Comparison of ENCODE assay signal across 9 cellular contexts in the genomic region with DNA sequence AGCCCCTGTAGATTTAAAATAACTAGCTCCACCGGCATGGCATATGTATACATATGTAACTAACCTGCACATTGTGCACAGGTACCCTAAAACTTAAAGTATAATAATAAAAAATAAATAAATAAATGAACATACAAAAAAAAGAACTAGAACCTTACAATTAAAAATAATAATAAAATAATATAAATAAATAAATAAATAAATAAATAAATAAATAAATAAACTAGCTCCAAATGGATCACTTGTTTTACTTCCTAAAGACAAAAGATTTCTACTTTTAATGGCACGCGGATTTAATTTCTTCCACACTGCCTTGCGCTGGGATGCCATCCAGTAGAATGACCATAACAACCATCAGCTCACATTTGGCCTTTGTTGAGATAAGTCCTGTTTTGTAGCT.
"Had no signal": no experiment of that assay in that cellular context is flagged by ENCODE, and none has a peak within 500 bp of the region (broad histone marks: within the 10 kb centered on the region; RNA-seq: fewer than 3 reads in every experiment).

No MANE protein-coding gene starts in this region.

- H3K9me3 Mint-ChIP-seq: GM23338, H9 had no signal

- ATAC-seq: GM23338, HCT116 had no signal

- DNase-seq: GM23248, GOT3, H7, H9, HCEC 1CT, HFFc6 had no signal

- H3K27ac Mint-ChIP-seq: GM23338, H9, HFFc6 had no signal

- H3K4me3 ChIP-seq: GM23248, GM23338, HAP-1 had no signal

- H3K27ac ChIP-seq: GM23248 had no signal

- H3K36me3 ChIP-seq: HAP-1 had no signal

- H3K4me3 Mint-ChIP-seq: GM23338, H9, HFFc6 had no signal

- H3K9me3 ChIP-seq: HAP-1 had no signal

- H3K4me1 ChIP-seq: HAP-1 had no signal
